ENCODE assay signal across 2 cellular contexts in genomic region chrX:472275-472674, GRCh38.
TF ChIP-seq lines count a peak whose summit lies in the region.

No MANE protein-coding gene starts in this region.

TF ChIP-seq in HEK293, 187 proteins besides CTCF, POLR2A, EP300 and RAD21:
- TF ChIP-seq ZNF280D (tag by site-specific recombination; IDR thresholded peaks at IDR 0.05) = 0 out of 2 replicates have a peak, but pooled peaks have one; percentile 58
- TF ChIP-seq ZNF146 (tag by site-specific recombination; IDR thresholded peaks at IDR 0.05) = peak; percentile 99

TF ChIP-seq in K562, 482 proteins besides CTCF, POLR2A, EP300 and RAD21 (continued from another document):
- TF ChIP-seq BCOR (IDR thresholded peaks at IDR 0.05) (peak; percentile 48; the same call in 1 of the 2 replicates), ZNF146 (CRISPR knock-in tag; IDR thresholded peaks at IDR 0.05; ENCODE audit: unreplicated experiment) (peak; percentile 92)
TF ChIP-seq in K562: peak in this region for 3; not testable (repeated sequence) for 479.
